In the genomic region with DNA sequence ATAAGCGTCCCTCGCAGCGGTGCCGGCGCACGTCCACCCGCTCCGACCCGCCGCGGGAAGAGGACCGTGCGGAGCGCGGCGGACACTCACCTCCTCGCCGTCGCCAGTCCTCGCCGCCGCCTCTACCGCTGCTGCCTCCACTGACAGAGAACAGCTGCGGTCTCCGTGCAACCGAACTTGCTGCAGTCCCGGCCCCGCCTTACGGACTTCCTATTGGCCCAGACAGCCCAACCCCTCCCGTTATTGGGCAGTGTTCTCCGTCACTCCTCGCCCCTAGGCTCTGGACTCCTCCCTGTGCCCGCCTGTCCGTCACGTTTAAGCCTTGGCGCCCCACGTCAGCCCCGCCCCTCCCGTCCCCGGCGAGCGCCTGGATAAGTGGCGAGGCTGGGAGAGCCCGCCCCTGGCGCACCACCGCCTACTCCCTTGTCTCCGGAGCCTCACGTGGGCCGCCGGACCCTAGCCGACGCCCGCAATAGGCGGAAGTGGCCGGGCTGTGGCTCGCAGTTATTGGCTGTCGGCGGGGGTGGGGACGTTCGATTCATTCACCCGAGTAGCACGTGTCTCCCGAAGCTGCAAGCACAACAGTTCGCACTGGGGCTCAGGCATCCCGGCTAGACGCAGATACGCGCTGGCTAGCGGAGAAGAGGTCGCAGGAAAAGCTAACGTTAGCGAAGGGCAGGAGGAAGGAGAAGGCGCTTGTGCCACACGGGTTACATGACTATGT, we compare ENCODE assay signal across 8 cellular contexts. TPM values are rescaled to one million over a fixed set of nuclear protein-coding genes. Genes with fewer than 3 reads are reported as not detected.
DNase-seq lines count a peak whose midpoint lies in the region; ATAC-seq lines count a peak whose summit lies in the region.

Gene PC (minus strand): TSS at position 152 of the 724 bp plus-strand sequence. CDS start 86,224 bp downstream, outside the sequence.

- peak within 1 kb of the TSS; percentile 58 for H2AFZ ChIP-seq in mesenchymal stem cell (ENCODE audit: low read depth, low read length)

- DNase-seq in CD4-positive, CD25-positive, alpha-beta regulatory T cell, result peak; percentile 97 to 100 (median 97)
- DNase-seq in HS-27A (ENCODE audit: low read depth) (peak; percentile 99), NOMO-1 (lab: John Stamatoyannopoulos, UW; ENCODE audit: unreplicated experiment in 2 of 2) (peak; percentile 99), mesenchymal stem cell (peak; percentile 100)
- peak; percentile 91 for DNase-seq in activated CD8-positive, alpha-beta memory T cell treated with anti-CD3 and anti-CD28 coated beads, Interleukin-2, amount 50 U/mL, for 24 hours (ENCODE audit: extremely low read depth)
- DNase-seq in stimulated activated CD8-positive, alpha-beta memory T cell treated with anti-CD3 and anti-CD28 coated beads, Interleukin-12 subunit alpha, Interleukin-12 subunit beta, amount 100 ng/mL, for 24 hours (ENCODE audit: extremely low read depth), result peak; percentile 94

- peak within 1 kb of the TSS; percentile 84 for H3K4me3 ChIP-seq in CD4-positive, CD25-positive, alpha-beta regulatory T cell (ENCODE audit: low read depth, low read length)
- peak within 1 kb of the TSS; percentile 66 for H3K4me3 ChIP-seq in endocrine pancreas (ENCODE audit: control insufficient read depth, insufficient read depth, low read length)
- peak within 1 kb of the TSS; percentile 87 to 93 for H3K4me3 ChIP-seq in mesenchymal stem cell (ENCODE audit: insufficient read depth in 1 of 2, low read depth in 1 of 2, low read length in 2 of 2)

- H2AK5ac ChIP-seq in mesenchymal stem cell (ENCODE audit: low read length, severe bottlenecking), result no peak within 1 kb of the TSS

- ATAC-seq in CD4-positive, CD25-positive, alpha-beta regulatory T cell (ENCODE audit: low read depth in 2 of 2), result peak; percentile 96 to 97
- ATAC-seq in GM19467 (IDR thresholded peaks at IDR 0.05; ENCODE audit: unreplicated experiment), result peak; percentile 83

- H3K79me1 ChIP-seq in mesenchymal stem cell (replicated peaks; ENCODE audit: low read length, poor library complexity, severe bottlenecking), result peaks cover 13% of the 10 kb centered on the region

- peak within 1 kb of the TSS; percentile 52 for H4K91ac ChIP-seq in mesenchymal stem cell (ENCODE audit: low read length)

- H3K23ac ChIP-seq in mesenchymal stem cell (ENCODE audit: low read length in 2 of 2), result peak within 1 kb of the TSS in 1 of 2 experiments; percentile 77

- H3K27ac ChIP-seq in CD4-positive, CD25-positive, alpha-beta regulatory T cell (ENCODE audit: insufficient read depth, low read length, poor library complexity, severe bottlenecking), result peak within 1 kb of the TSS; percentile 70
- H3K27ac ChIP-seq in mesenchymal stem cell (ENCODE audit: low read length, poor library complexity, severe bottlenecking), result peak within 1 kb of the TSS; percentile 70

- peaks cover 5 to 29% (median 18%) of the 10 kb centered on the region in 4 donors for H3K4me1 Mint-ChIP-seq in CD4-positive, CD25-positive, alpha-beta regulatory T cell

- H2BK5ac ChIP-seq in mesenchymal stem cell (ENCODE audit: low read depth, low read length, poor library complexity, severe bottlenecking), result no peak within 1 kb of the TSS

- peak within 1 kb of the TSS; percentile 43 for H3K9ac ChIP-seq in endocrine pancreas (ENCODE audit: control insufficient read depth, insufficient read depth, low read length)
- H3K9ac ChIP-seq in mesenchymal stem cell (ENCODE audit: low read length), result peak within 1 kb of the TSS; percentile 88

- peaks cover 11% of the 10 kb centered on the region for H3K27me3 Mint-ChIP-seq in CD4-positive, CD25-positive, alpha-beta regulatory T cell

- peak within 1 kb of the TSS; percentile 92 to 95 (median 93) for H3K4me3 Mint-ChIP-seq in CD4-positive, CD25-positive, alpha-beta regulatory T cell

- peaks cover 0 to 2% (median 0%) of the 10 kb centered on the region in 7 donors for H3K9me3 Mint-ChIP-seq in CD4-positive, CD25-positive, alpha-beta regulatory T cell

- H2BK120ac ChIP-seq in mesenchymal stem cell (ENCODE audit: low read depth, low read length), result no peak within 1 kb of the TSS

- H3K4ac ChIP-seq in mesenchymal stem cell (ENCODE audit: low read depth in 1 of 2, low read length in 2 of 2), result peak within 1 kb of the TSS in 1 of 2 experiments; percentile 22

- H3K4me1 ChIP-seq in CD4-positive, CD25-positive, alpha-beta regulatory T cell (ENCODE audit: control insufficient read depth, insufficient read depth, low read length, poor library complexity, severe bottlenecking), result peaks cover 13% of the 10 kb centered on the region
- no peaks in the 10 kb centered on the region for H3K4me1 ChIP-seq in endocrine pancreas (ENCODE audit: control insufficient read depth, insufficient read depth, low read length)
- peaks cover 14% of the 10 kb centered on the region for H3K4me1 ChIP-seq in mesenchymal stem cell (ENCODE audit: control insufficient read depth, insufficient read depth, low read depth, low read length)

- no peaks in the 10 kb centered on the region for H3K36me3 ChIP-seq in CD4-positive, CD25-positive, alpha-beta regulatory T cell (ENCODE audit: control insufficient read depth, insufficient read depth, low read length)
- H3K36me3 ChIP-seq in endocrine pancreas (ENCODE audit: control insufficient read depth, insufficient read depth, low read length), result no peaks in the 10 kb centered on the region
- peaks cover 0 to 6% of the 10 kb centered on the region in 2 experiments for H3K36me3 ChIP-seq in mesenchymal stem cell (ENCODE audit: control insufficient read depth in 1 of 2, insufficient read depth in 2 of 2, low read depth in 1 of 2, low read length in 2 of 2)

- peak within 1 kb of the TSS; percentile 8 for H4K8ac ChIP-seq in mesenchymal stem cell (ENCODE audit: low read length)

- H3K27me3 ChIP-seq in CD4-positive, CD25-positive, alpha-beta regulatory T cell (ENCODE audit: control insufficient read depth, insufficient read depth, low read length), result no peaks in the 10 kb centered on the region
- no peaks in the 10 kb centered on the region for H3K27me3 ChIP-seq in endocrine pancreas (ENCODE audit: control insufficient read depth, insufficient read depth, low read length)
- H3K27me3 ChIP-seq in mesenchymal stem cell (ENCODE audit: control insufficient read depth in 1 of 2, insufficient read depth in 1 of 2, low read length in 2 of 2), result no peaks in the 10 kb centered on the region

- H2BK15ac ChIP-seq in mesenchymal stem cell (ENCODE audit: low read depth, poor library complexity, severe bottlenecking), result peak within 1 kb of the TSS; percentile 46

- under 1% methylated on average over 74 of the region's 74 CpGs for WGBS in mesenchymal stem cell

- H3K9me3 ChIP-seq in CD4-positive, CD25-positive, alpha-beta regulatory T cell (ENCODE audit: control insufficient read depth in 2 of 2, low read length in 2 of 2), result no peaks in the 10 kb centered on the region
- H3K9me3 ChIP-seq in endocrine pancreas (ENCODE audit: control insufficient read depth, low read length) (no peaks in the 10 kb centered on the region), mesenchymal stem cell (ENCODE audit: control insufficient read depth, low read length) (no peaks in the 10 kb centered on the region)

- H3K27ac Mint-ChIP-seq in CD4-positive, CD25-positive, alpha-beta regulatory T cell, result peak within 1 kb of the TSS in 2 of 3 donors; percentile 81 to 92

- no peaks in the 10 kb centered on the region for H3K36me3 Mint-ChIP-seq in CD4-positive, CD25-positive, alpha-beta regulatory T cell

- H3K18ac ChIP-seq in mesenchymal stem cell (ENCODE audit: low read depth in 1 of 2, low read length in 2 of 2), result peak within 1 kb of the TSS; percentile 55 to 63

- peak within 1 kb of the TSS; percentile 91 for H3K4me2 ChIP-seq in mesenchymal stem cell (ENCODE audit: low read length, poor library complexity, severe bottlenecking)

- H2BK12ac ChIP-seq in mesenchymal stem cell (ENCODE audit: low read length in 2 of 2), result peak within 1 kb of the TSS; percentile 30 to 87

- peak within 1 kb of the TSS in 1 of 2 experiments; percentile 37 for H3K14ac ChIP-seq in mesenchymal stem cell (ENCODE audit: low read length in 2 of 2)

RNA-seq across cellular contexts. Expression of gene PC, which starts in this region (rescaled TPM):
- total RNA-seq in CD4-positive, CD25-positive, alpha-beta regulatory T cell, result 7.4 TPM
- 1 to 10 TPM; 2.0 to 4.9 (median 3.9) TPM for polyA plus RNA-seq in CD4-positive, CD25-positive, alpha-beta regulatory T cell
- 4.4 TPM for polyA plus RNA-seq in mesenchymal stem cell (2013, experiment 1 of 2)
- polyA plus RNA-seq in mesenchymal stem cell (2013, experiment 2 of 2), result 4.5 TPM

Comparison
In these comparisons a context has a peak if more than half of its experiments do, and no peak if none do; other contexts are left out.
1. Peak in every context shown above with its lines: DNase-seq, ATAC-seq, H3K4me3 ChIP-seq and H3K27ac ChIP-seq.